26 cellular contexts compared by ENCODE assay signal in the genomic region with DNA sequence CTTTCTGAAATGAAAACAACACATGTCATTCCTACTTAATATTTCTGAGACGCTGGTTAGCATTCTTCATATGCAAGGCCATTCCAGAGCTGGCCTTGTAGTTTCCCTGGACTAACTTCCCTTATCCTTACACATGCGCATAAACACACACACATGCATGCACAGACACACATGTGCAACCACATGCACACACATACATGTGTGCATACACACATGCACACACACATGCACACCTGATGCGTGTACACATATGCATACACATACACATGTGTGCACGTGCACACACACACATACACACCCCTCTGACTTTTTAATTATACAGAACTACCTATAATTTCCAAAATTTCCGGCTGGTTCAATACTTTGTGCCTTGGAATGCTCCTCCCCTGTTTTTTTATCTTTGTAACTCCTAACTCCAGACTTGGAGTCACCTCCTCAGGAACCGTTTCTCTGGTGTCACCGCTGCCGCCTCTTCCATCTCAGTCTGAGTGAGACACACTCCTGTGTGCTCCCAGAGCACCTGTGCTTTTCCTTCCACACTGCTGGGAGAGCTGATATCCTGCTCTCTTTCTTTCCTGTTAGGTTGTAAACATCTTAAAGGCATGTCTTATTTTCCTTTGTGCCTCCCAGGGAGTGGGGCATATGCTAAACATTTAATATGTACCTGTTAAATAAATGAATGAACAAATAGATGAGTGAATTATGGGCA. TPM values are rescaled to one million over a fixed set of nuclear protein-coding genes. Genes with fewer than 3 reads are reported as not detected.
"Had no signal": no experiment of that assay in that cellular context is flagged by ENCODE, and none has a peak within 500 bp of the region (broad histone marks: within the 10 kb centered on the region; RNA-seq: fewer than 3 reads in every experiment).

No MANE protein-coding gene starts in this region.

- H3K27me3 Mint-ChIP-seq: memory B cell had no signal

- H3K4me1 Mint-ChIP-seq: neural crest cell; stimulated activated effector memory CD8-positive, alpha-beta T cell treated with anti-CD3 and anti-CD28 coated beads, Interleukin-12 subunit alpha, Interleukin-12 subunit beta, amount 100 ng/mL, for 72 hours had no signal

- DNase-seq: effector memory CD4-positive, alpha-beta T cell; gastrocnemius medialis; kidney; retina; stimulated activated CD4-positive, alpha-beta T cell treated with anti-CD3 and anti-CD28 coated beads, Interleukin-4, amount 100 ng/mL, for 24 hours; stimulated activated naive CD4-positive, alpha-beta T cell treated with Interleukin-2 at 50 U/mL for 16 hours; stomach; thyroid gland had no signal

- ATAC-seq: gastrocnemius medialis; left lobe of liver; natural killer cell treated with Interleukin-12 subunit alpha and Interleukin-12 subunit beta and Interleukin-15 and Interleukin-18, amount 100 ng/mL, for 72 hours; sciatic nerve; stimulated activated effector memory CD8-positive, alpha-beta T cell treated with anti-CD3 and anti-CD28 coated beads, Interleukin-12 subunit alpha, Interleukin-12 subunit beta, amount 100 ng/mL, for 72 hours had no signal

- H3K36me3 ChIP-seq: gastrocnemius medialis, stomach, thyroid gland had no signal

- H3K36me3 Mint-ChIP-seq: natural killer cell treated with Interleukin-12 subunit alpha and Interleukin-12 subunit beta and Interleukin-15 and Interleukin-18, amount 100 ng/mL, for 72 hours; stimulated activated effector memory CD8-positive, alpha-beta T cell treated with anti-CD3 and anti-CD28 coated beads, Interleukin-12 subunit alpha, Interleukin-12 subunit beta, amount 100 ng/mL, for 72 hours had no signal

- FAIRE-seq: kidney had no signal

- H3K9me3 Mint-ChIP-seq: memory B cell; natural killer cell treated with Interleukin-12 subunit alpha and Interleukin-12 subunit beta and Interleukin-15 and Interleukin-18, amount 100 ng/mL, for 72 hours; neural crest cell; stimulated activated effector memory CD8-positive, alpha-beta T cell treated with anti-CD3 and anti-CD28 coated beads, Interleukin-12 subunit alpha, Interleukin-12 subunit beta, amount 100 ng/mL, for 72 hours had no signal

- H3K27ac ChIP-seq: coronary artery, gastrocnemius medialis, stomach, thyroid gland had no signal

- H3K9me3 ChIP-seq: gastrocnemius medialis, thyroid gland had no signal

- H3K4me1 ChIP-seq: gastrocnemius medialis, stomach, thyroid gland had no signal

- H3K4me3 Mint-ChIP-seq: memory B cell; natural killer cell treated with Interleukin-12 subunit alpha and Interleukin-12 subunit beta and Interleukin-15 and Interleukin-18, amount 100 ng/mL, for 72 hours; neural crest cell; stimulated activated effector memory CD8-positive, alpha-beta T cell treated with anti-CD3 and anti-CD28 coated beads, Interleukin-12 subunit alpha, Interleukin-12 subunit beta, amount 100 ng/mL, for 72 hours had no signal

- H3K4me3 ChIP-seq: coronary artery, gastrocnemius medialis, lung, stomach, thyroid gland had no signal

- H3K27me3 ChIP-seq: gastrocnemius medialis, stomach, thyroid gland had no signal

- H3K27ac Mint-ChIP-seq: memory B cell; natural killer cell treated with Interleukin-12 subunit alpha and Interleukin-12 subunit beta and Interleukin-15 and Interleukin-18, amount 100 ng/mL, for 72 hours; stimulated activated effector memory CD8-positive, alpha-beta T cell treated with anti-CD3 and anti-CD28 coated beads, Interleukin-12 subunit alpha, Interleukin-12 subunit beta, amount 100 ng/mL, for 72 hours had no signal

RNA-seq across cellular contexts. Expression of a gene that starts 55.1 kb away (rescaled TPM):
- total RNA-seq: dermis blood vessel endothelial cell; fibroblast of villous mesenchyme; gastrocnemius medialis; glomerular endothelial cell; kidney; left lobe of liver; liver; mononuclear cell; natural killer cell treated with Interleukin-12 subunit alpha and Interleukin-12 subunit beta and Interleukin-15 and Interleukin-18, amount 100 ng/mL, for 72 hours; neural crest cell; osteoblast; pulmonary artery endothelial cell; sciatic nerve; subcutaneous adipose tissue; temporal lobe; thyroid gland; ureter had no signal
- polyA plus RNA-seq: liver had no signal
